Comparison of ENCODE assay signal across 22 cellular contexts in the genomic region with DNA sequence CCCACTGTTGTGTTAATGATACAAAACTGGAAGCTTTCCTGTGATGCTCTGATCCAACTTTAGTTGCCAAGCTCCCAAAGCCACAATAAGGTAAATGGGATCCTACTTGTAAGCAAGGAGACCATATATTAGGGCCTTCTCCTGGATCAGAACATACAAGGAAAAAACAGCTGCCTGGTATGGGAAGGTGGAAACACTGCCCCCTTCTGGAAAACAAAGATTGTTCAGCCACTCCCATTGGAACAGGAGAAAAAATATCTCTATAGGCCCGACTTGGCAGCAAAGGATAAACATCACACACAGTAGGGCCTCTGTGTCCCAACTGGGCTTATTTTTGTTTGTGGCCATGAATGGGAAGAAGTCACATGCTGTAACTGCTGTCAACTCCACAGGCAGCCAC.
DNase-seq lines count a peak whose midpoint lies in the region; ATAC-seq, FAIRE-seq and TF ChIP-seq lines count a peak whose summit lies in the region.
"Had no signal": no experiment of that assay in that cellular context is flagged by ENCODE, and none has a peak within 500 bp of the region (broad histone marks: within the 10 kb centered on the region; RNA-seq: fewer than 3 reads in every experiment).

No MANE protein-coding gene starts in this region.

- H3K27me3 ChIP-seq in OCI-LY1 (ENCODE audit: insufficient read depth, low read length) (no peaks in the 10 kb centered on the region), pancreas (no peaks in the 10 kb centered on the region), stomach (no peaks in the 10 kb centered on the region)
- H3K27me3 ChIP-seq: brain microvascular endothelial cell had no signal

- 19 to 26% methylated on average over 1 of the region's 1 CpG for WGBS in pancreas, 2 donors
- WGBS in stomach, 5 donors, result 10 to 40% (median 14%) methylated on average over 1 of the region's 1 CpG

- no peaks in the 10 kb centered on the region for H3K9me3 ChIP-seq in OCI-LY1 (ENCODE audit: low read length)
- no peaks in the 10 kb centered on the region for H3K9me3 ChIP-seq in pancreas
- H3K9me3 ChIP-seq in stomach, result no peaks in the 10 kb centered on the region
- H3K9me3 ChIP-seq: thoracic aorta had no signal

- intact Hi-C loops in pancreas (cut with DNase I), result no loop called here
- intact Hi-C loops in stomach (cut with DNase I; ENCODE audit: low total_unique reads), result no loop called here

- H3K27ac ChIP-seq in 22Rv1, result no peak overlapping the region
- H3K27ac ChIP-seq in OCI-LY1 (ENCODE audit: low read depth, low read length, poor library complexity, severe bottlenecking), result no peak overlapping the region
- no peak overlapping the region for H3K27ac ChIP-seq in pancreas
- H3K27ac ChIP-seq in stomach, result no peak overlapping the region
- H3K27ac ChIP-seq: brain microvascular endothelial cell, HL-60, thoracic aorta had no signal

- no peak for DNase-seq in fibroblast of mammary gland (ENCODE audit: low read depth)
- no peak for DNase-seq in HPDE6-E6E7 (ENCODE audit: extremely low spot score)
- no peak for DNase-seq in pancreas
- DNase-seq in stomach, result no peak
- DNase-seq in activated CD4-positive, alpha-beta T cell treated with anti-CD3 and anti-CD28 coated beads, Interleukin-2, amount 50 U/mL, for 4 hours, result no peak
- DNase-seq: activated CD4-positive, alpha-beta T cell treated with anti-CD3 and anti-CD28 coated beads for 48 hours; activated T-cell treated with anti-CD3 and anti-CD28 coated beads for 4 hours; brain microvascular endothelial cell; DMS153; left ventricle myocardium superior; NCI-H2029 treated with DMSO at 0.1 percent for 48 hours; NCI-H82; retina; SIG-M5; stimulated activated CD4-positive, alpha-beta T cell treated with anti-CD3 and anti-CD28 coated beads, Interleukin-1b, Interleukin-23, amount 100 ng/mL, for 48 hours; T-helper 9 cell had no signal

- no peak overlapping the region for H3K4me3 ChIP-seq in GM12875 (ENCODE audit: low read depth, low read length)
- H3K4me3 ChIP-seq in OCI-LY1 (ENCODE audit: low read depth, low read length, poor library complexity, severe bottlenecking), result no peak overlapping the region
- no peak overlapping the region for H3K4me3 ChIP-seq in fibroblast of mammary gland (ENCODE audit: control insufficient read depth, low read depth, low read length)
- no peak overlapping the region for H3K4me3 ChIP-seq in pancreas
- no peak overlapping the region for H3K4me3 ChIP-seq in stomach
- H3K4me3 ChIP-seq: thoracic aorta had no signal

- no peak overlapping the region for H3K9ac ChIP-seq in OCI-LY1 (ENCODE audit: low read length)

- H3K36me3 ChIP-seq in OCI-LY1 (ENCODE audit: insufficient read depth, low read length) (no peaks in the 10 kb centered on the region), pancreas (no peaks in the 10 kb centered on the region), stomach (no peaks in the 10 kb centered on the region)
- H3K36me3 ChIP-seq: brain microvascular endothelial cell, thoracic aorta had no signal

- TF ChIP-seq POLR2A in stomach (IDR thresholded peaks at IDR 0.05), result no peak

- no peak for TF ChIP-seq EP300 in stomach (IDR thresholded peaks at IDR 0.05)

- H3K4me2 ChIP-seq in OCI-LY1 (ENCODE audit: low read length), result no peak overlapping the region

- ATAC-seq in pancreas, result no peak
- ATAC-seq: left ventricle myocardium superior had no signal

- H3K4me1 ChIP-seq in OCI-LY1 (ENCODE audit: insufficient read depth, low read length, severe bottlenecking) (no peaks in the 10 kb centered on the region), pancreas (no peaks in the 10 kb centered on the region), stomach (no peaks in the 10 kb centered on the region)

- no peak for FAIRE-seq in pancreas (lab: Jason Lieb, UNC)
- FAIRE-seq: GM12892 had no signal

- no peaks in the 10 kb centered on the region for H4K20me1 ChIP-seq in OCI-LY1 (ENCODE audit: insufficient read depth, low read length)

- no peak overlapping the region for H2AFZ ChIP-seq in OCI-LY1 (ENCODE audit: low read length)

- H3K9me2 ChIP-seq in OCI-LY1 (ENCODE audit: low read depth, low read length), result no peaks in the 10 kb centered on the region

- TF ChIP-seq CTCF in 22Rv1 (IDR thresholded peaks at IDR 0.05) (peak; percentile 58), GM12875 (IDR thresholded peaks at IDR 0.05; ENCODE audit: borderline replicate concordance, insufficient read depth, low read depth, low read length) (peak; percentile 33; the same call in 1 of the 2 replicates), OCI-LY1 (IDR thresholded peaks at IDR 0.05; ENCODE audit: low read length) (peak; percentile 41), fibroblast of mammary gland (conservative IDR thresholded peaks at IDR 0.05; ENCODE audit: control insufficient read depth, insufficient read depth, low read depth, low read length) (peak; percentile 8), pancreas (IDR thresholded peaks at IDR 0.05) (peak in 1 of 4 donors; percentile 10), stomach (IDR thresholded peaks at IDR 0.05) (no peak)

- H3K79me2 ChIP-seq in OCI-LY1 (ENCODE audit: insufficient read depth, low read length), result no peaks in the 10 kb centered on the region

- no peaks in the 10 kb centered on the region for H3F3A ChIP-seq in OCI-LY1 (ENCODE audit: insufficient read depth, low read length)

Comparison
In these comparisons a context has a peak if more than half of its experiments do, and no peak if none do; other contexts are left out.
1. CTCF ChIP-seq: peak in 22Rv1 (single experiment), GM12875 (single experiment), OCI-LY1 (single experiment) and fibroblast of mammary gland (single experiment); none in stomach (0 of 7).